ENCODE assay signal across 10 cellular contexts in the genomic region with DNA sequence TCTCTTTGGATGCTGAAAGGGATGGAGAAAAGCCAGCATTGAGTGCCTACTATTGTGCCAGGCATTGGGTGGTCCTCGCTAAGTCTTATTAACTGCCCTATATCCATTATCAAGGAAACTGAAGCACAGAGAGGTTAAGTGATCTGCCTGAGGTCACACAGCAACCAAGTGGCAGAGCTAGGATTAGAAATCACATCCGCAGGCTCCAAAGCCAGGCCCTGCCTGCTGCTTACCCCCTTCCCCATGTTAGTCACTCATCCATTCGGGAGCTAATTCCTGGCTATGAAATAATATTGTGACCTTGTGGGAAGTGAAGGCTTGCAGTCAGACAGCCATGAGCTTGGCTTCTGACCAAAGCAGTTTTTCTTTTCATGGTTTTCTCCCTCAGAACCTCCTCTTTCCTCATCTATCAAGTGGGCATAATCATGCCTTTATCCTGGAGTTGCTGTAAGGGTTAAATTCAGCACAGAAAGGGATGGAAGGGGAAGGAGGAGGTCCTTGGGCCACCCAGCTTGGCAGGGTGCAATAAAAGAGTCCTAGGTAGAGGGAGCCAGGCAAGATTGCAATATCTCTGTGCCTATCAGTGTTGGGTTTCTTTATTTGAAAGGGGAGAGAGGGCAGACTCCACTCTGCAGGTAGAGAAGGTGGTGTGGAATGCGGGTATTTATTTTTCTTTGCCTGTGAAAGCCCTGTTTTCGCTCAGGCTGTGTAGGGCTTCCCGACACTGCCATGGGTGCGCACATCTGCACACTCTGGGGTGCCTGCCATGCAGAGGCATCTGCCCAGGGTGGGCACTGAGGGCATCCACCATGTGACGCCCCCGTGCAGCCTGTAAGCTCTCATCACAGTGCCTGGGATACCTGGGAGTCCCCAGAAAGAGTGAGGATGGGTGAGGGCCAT. TPM values are rescaled to one million over a fixed set of nuclear protein-coding genes. Genes with fewer than 3 reads are reported as not detected.
DNase-seq lines count a peak whose midpoint lies in the region; ATAC-seq, FAIRE-seq and TF ChIP-seq lines count a peak whose summit lies in the region.
"Had no signal": no experiment of that assay in that cellular context is flagged by ENCODE, and none has a peak within 500 bp of the region (broad histone marks: within the 10 kb centered on the region; RNA-seq: fewer than 3 reads in every experiment).

No MANE protein-coding gene starts in this region.

- H3K27ac Mint-ChIP-seq in astrocyte (ENCODE audit: unreplicated experiment) = peak overlapping the region; percentile 95

- H3K9me3 Mint-ChIP-seq in astrocyte (ENCODE audit: unreplicated experiment) = no peaks in the 10 kb centered on the region

- H3K27me3 ChIP-seq in ACC112 (ENCODE audit: insufficient read depth, low read length) (no peaks in the 10 kb centered on the region), HUES64 (ENCODE audit: insufficient read depth, low read length) (peaks cover 58% of the 10 kb centered on the region), astrocyte (ENCODE audit: insufficient read depth, low read length) (no peaks in the 10 kb centered on the region), mucosa of rectum (ENCODE audit: control insufficient read depth in 2 of 2, insufficient read depth in 2 of 2, low read length in 2 of 2) (no peaks in the 10 kb centered on the region)

- H3K4me3 Mint-ChIP-seq in astrocyte (ENCODE audit: unreplicated experiment) = peak overlapping the region; percentile 47

- peaks cover 5% of the 10 kb centered on the region for H3K36me3 Mint-ChIP-seq in astrocyte (ENCODE audit: low read depth, unreplicated experiment)

- peak overlapping the region; percentile 96 for H3K4me2 ChIP-seq in astrocyte (ENCODE audit: low read length)

- 84% methylated on average over 9 of the region's 9 CpGs for WGBS in HUES64

- H3K27ac ChIP-seq in ACC112 (ENCODE audit: low read depth, low read length) = peak overlapping the region; percentile 93
- H3K27ac ChIP-seq in HUES64 (ENCODE audit: low read depth, low read length) = peak overlapping the region; percentile 72
- peak overlapping the region; percentile 83 for H3K27ac ChIP-seq in astrocyte (ENCODE audit: low read depth, low read length)
- H3K27ac ChIP-seq in mucosa of rectum (ENCODE audit: low read depth in 2 of 2, low read length in 2 of 2) = peak overlapping the region; percentile 10 to 26

- TF ChIP-seq CTCF in astrocyte (IDR thresholded peaks at IDR 0.05; ENCODE audit: insufficient read depth, low read depth, low read length) = no peak

- peaks cover 82% of the 10 kb centered on the region for H4K20me1 ChIP-seq in astrocyte (ENCODE audit: insufficient read depth, low read length)

- H3K79me2 ChIP-seq in ACC112 (ENCODE audit: control insufficient read depth, insufficient read depth, low read length, unreplicated experiment) = peaks cover 92% of the 10 kb centered on the region
- H3K79me2 ChIP-seq in astrocyte (ENCODE audit: insufficient read depth, low read length) = peaks cover 96% of the 10 kb centered on the region

- H3K27me3 Mint-ChIP-seq in astrocyte (ENCODE audit: low read depth, unreplicated experiment) = no peaks in the 10 kb centered on the region

- peaks cover 56% of the 10 kb centered on the region for H3K4me1 ChIP-seq in ACC112 (ENCODE audit: control insufficient read depth, insufficient read depth, low read length, unreplicated experiment)
- H3K4me1 ChIP-seq in HUES64 (ENCODE audit: insufficient read depth, low read length) = peaks cover 25% of the 10 kb centered on the region
- H3K4me1 ChIP-seq in astrocyte (ENCODE audit: insufficient read depth, low read length) = peaks cover 49% of the 10 kb centered on the region
- peaks cover 51 to 55% of the 10 kb centered on the region in 2 donors for H3K4me1 ChIP-seq in mucosa of rectum (ENCODE audit: control insufficient read depth in 2 of 2, insufficient read depth in 2 of 2, low read length in 2 of 2)

- no peak for FAIRE-seq in astrocyte (lab: Jason Lieb, UNC)
- no peak for FAIRE-seq in GM12891 (lab: Jason Lieb, UNC)

- H3K4me1 Mint-ChIP-seq in astrocyte (ENCODE audit: low read depth, unreplicated experiment) = peaks cover 63% of the 10 kb centered on the region

- H3K9ac ChIP-seq in HUES64 (ENCODE audit: low read depth, low read length) = peak overlapping the region; percentile 27; the same call in 1 of the 2 replicates
- H3K9ac ChIP-seq in astrocyte (ENCODE audit: low read length) = peak overlapping the region; percentile 37
- peak overlapping the region; percentile 22 to 27 for H3K9ac ChIP-seq in mucosa of rectum (ENCODE audit: low read depth in 1 of 2, low read length in 2 of 2)

- no peak for ATAC-seq in GM18517 (IDR thresholded peaks at IDR 0.05; ENCODE audit: unreplicated experiment)

- H3K9me3 ChIP-seq in HUES64 (ENCODE audit: insufficient read depth, low read depth, low read length) (no peaks in the 10 kb centered on the region), astrocyte (ENCODE audit: insufficient read depth, low read depth, low read length) (no peaks in the 10 kb centered on the region), mucosa of rectum (ENCODE audit: control insufficient read depth in 2 of 2, low read length in 2 of 2) (no peaks in the 10 kb centered on the region)

- no peak overlapping the region for H3K4me3 ChIP-seq in ACC112 (ENCODE audit: low read depth, low read length)
- no peak overlapping the region for H3K4me3 ChIP-seq in HUES64 (ENCODE audit: low read length)
- H3K4me3 ChIP-seq in astrocyte (ENCODE audit: insufficient read depth, low read depth, low read length) = no peak overlapping the region
- H3K4me3 ChIP-seq in mucosa of rectum (ENCODE audit: low read length in 2 of 2) = no peak overlapping the region

- DNase-seq in astrocyte (ENCODE audit: low read depth) = no peak
- DNase-seq in NCI-H1048 (lab: John Stamatoyannopoulos, UW) = no peak
- no peak for DNase-seq in GM12891 (ENCODE audit: insufficient read length, low spot score)
- DNase-seq in effector CD8-positive, alpha-beta T cell (lab: John Stamatoyannopoulos, UW) = no peak
- DNase-seq: activated effector memory CD4-positive, alpha-beta T cell treated with anti-CD3 and anti-CD28 coated beads, Interleukin-2, amount 50 U/mL, for 16 hours; KG1 had no signal

- no peaks in the 10 kb centered on the region for H3K36me3 ChIP-seq in ACC112 (ENCODE audit: insufficient read depth, low read length)
- no peaks in the 10 kb centered on the region for H3K36me3 ChIP-seq in HUES64 (ENCODE audit: insufficient read depth, low read length)
- H3K36me3 ChIP-seq in astrocyte (ENCODE audit: insufficient read depth, low read length) = no peaks in the 10 kb centered on the region
- no peaks in the 10 kb centered on the region for H3K36me3 ChIP-seq in mucosa of rectum (ENCODE audit: control insufficient read depth in 2 of 2, insufficient read depth in 2 of 2, low read length in 2 of 2)

- no peak for TF ChIP-seq POLR2A in GM12891 (IDR thresholded peaks at IDR 0.05; ENCODE audit: low read depth, low read length)

- H2AFZ ChIP-seq in ACC112 (ENCODE audit: low read length, unreplicated experiment) (no peak overlapping the region), astrocyte (ENCODE audit: low read depth, low read length) (no peak overlapping the region)

TF ChIP-seq in GM12891, 5 proteins besides CTCF, POLR2A, EP300 and RAD21:
- no peak for TF ChIP-seq PAX5 (IDR thresholded peaks at IDR 0.05; ENCODE audit: insufficient read depth, low read length, severe bottlenecking)
- TF ChIP-seq SPI1 (IDR thresholded peaks at IDR 0.05; ENCODE audit: low read depth, low read length) = no peak
- no peak for TF ChIP-seq TAF1 (IDR thresholded peaks at IDR 0.05; ENCODE audit: low read depth, low read length)
- no peak for TF ChIP-seq POLR2AphosphoS5 (IDR thresholded peaks at IDR 0.05; ENCODE audit: low read depth, low read length)
- TF ChIP-seq POU2F2 (IDR thresholded peaks at IDR 0.05; ENCODE audit: low read depth, low read length) = no peak

RNA-seq across cellular contexts. Expression of gene RAI1, which starts 11.3 kb away (rescaled TPM):
- 4.9 TPM for polyA plus RNA-seq in HUES64 (2013, experiment 1 of 2)
- 8.7 TPM for polyA plus RNA-seq in HUES64 (2013, experiment 2 of 2)
- total RNA-seq in astrocyte = 39.1 and 39.8 TPM in 2 replicates
- polyA plus RNA-seq in GM12891 (2012; ENCODE audit: low read depth, missing spikeins) = 7.1 TPM

Comparison
In these comparisons a context has a peak if more than half of its experiments do, and no peak if none do; other contexts are left out.
1. H3K27ac ChIP-seq: peak in every context shown above with its lines; median percentile 93 in ACC112; 83 in astrocyte; 72 in HUES64; 18 in mucosa of rectum.